In genomic region chr4:2732526-2732925, GRCh38 we compare ENCODE assay signal across 26 cellular contexts. TPM values are rescaled to one million over a fixed set of nuclear protein-coding genes. Genes with fewer than 3 reads are reported as not detected.
DNase-seq lines count a peak whose midpoint lies in the region; ATAC-seq and TF ChIP-seq lines count a peak whose summit lies in the region.
"Had no signal": no experiment of that assay in that cellular context is flagged by ENCODE, and none has a peak within 500 bp of the region (broad histone marks: within the 10 kb centered on the region; RNA-seq: fewer than 3 reads in every experiment).

No MANE protein-coding gene starts in this region.

- H3K9me3 ChIP-seq in T-helper 17 cell (ENCODE audit: control insufficient read depth, low read length, poor library complexity, severe bottlenecking): no peaks in the 10 kb centered on the region
- H3K9me3 ChIP-seq in WERI-Rb-1 (ENCODE audit: severe bottlenecking): peaks cover 4% of the 10 kb centered on the region

- intact Hi-C loops in left colon (cut with DNase I, micrococcal nuclease): no loop called here

- no peak overlapping the region for H3K27ac ChIP-seq in WERI-Rb-1
- H3K27ac ChIP-seq: BLaER1 treated with 17β-estradiol and CSF1 and Interleukin-3, amounts not matched to agents 10 nM and 100 nM; epithelial cell of prostate; VCaP had no signal

- TF ChIP-seq CTCF in WERI-Rb-1 (IDR thresholded peaks at IDR 0.05; ENCODE audit: low read depth, low read length): no peak

- no peaks in the 10 kb centered on the region for H3K27me3 Mint-ChIP-seq in activated naive CD8-positive, alpha-beta T cell
- H3K27me3 Mint-ChIP-seq in activated naive CD8-positive, alpha-beta T cell treated with anti-CD3 and anti-CD28 coated beads for 36 hours: no peaks in the 10 kb centered on the region
- no peaks in the 10 kb centered on the region for H3K27me3 Mint-ChIP-seq in T-helper 17 cell

- no peak for DNase-seq in activated naive CD8-positive, alpha-beta T cell treated with anti-CD3 and anti-CD28 coated beads for 36 hours
- DNase-seq in T-helper 17 cell (no peak), left colon (peak in 1 of 2 donors; percentile 10), WERI-Rb-1 (no peak), NCI-H226 (no peak), SKM-1 (lab: John Stamatoyannopoulos, UW; ENCODE audit: unreplicated experiment) (no peak)
- no peak for DNase-seq in stimulated activated effector memory CD8-positive, alpha-beta T cell treated with anti-CD3 and anti-CD28 coated beads, Interleukin-12 subunit alpha, Interleukin-12 subunit beta, amount 100 ng/mL, for 72 hours (ENCODE audit: low spot score in 2 of 2)
- DNase-seq: ACHN; activated CD8-positive, alpha-beta memory T cell treated with anti-CD3 and anti-CD28 coated beads, Interleukin-2, amount 50 U/mL, for 4 hours; activated effector memory CD4-positive, alpha-beta T cell treated with Interleukin-2 at 50 U/mL for 16 hours; Calu3; central memory CD4-positive, alpha-beta T cell; HCEC 1CT; IMR-90; kidney glomerular epithelial cell; mesendoderm; NCI-H1092 treated with DMSO at 0.1 percent for 48 hours; NCI-H187 treated with DMSO at 0.1 percent for 48 hours; NCI-H69; stimulated activated naive CD4-positive, alpha-beta T cell had no signal

- no peaks in the 10 kb centered on the region for H3K27me3 ChIP-seq in WERI-Rb-1 (ENCODE audit: insufficient read depth, low read depth, severe bottlenecking)
- H3K27me3 ChIP-seq: BLaER1 treated with 17β-estradiol and CSF1 and Interleukin-3, amounts not matched to agents 10 nM and 100 nM had no signal

- H3K4me3 ChIP-seq in WERI-Rb-1 (ENCODE audit: low read depth, low read length): no peak overlapping the region
- H3K4me3 ChIP-seq: BLaER1 treated with 17β-estradiol and CSF1 and Interleukin-3, amounts not matched to agents 10 nM and 100 nM; smooth muscle cell had no signal

- peaks cover 7% of the 10 kb centered on the region for H3K9me3 Mint-ChIP-seq in activated naive CD8-positive, alpha-beta T cell (ENCODE audit: low read depth)
- H3K9me3 Mint-ChIP-seq in activated naive CD8-positive, alpha-beta T cell treated with anti-CD3 and anti-CD28 coated beads for 36 hours: peaks cover 7% of the 10 kb centered on the region
- peaks cover 5% of the 10 kb centered on the region for H3K9me3 Mint-ChIP-seq in stimulated activated effector memory CD8-positive, alpha-beta T cell treated with anti-CD3 and anti-CD28 coated beads, Interleukin-12 subunit alpha, Interleukin-12 subunit beta, amount 100 ng/mL, for 72 hours

- no peak overlapping the region for H3K4me3 Mint-ChIP-seq in activated naive CD8-positive, alpha-beta T cell
- no peak overlapping the region for H3K4me3 Mint-ChIP-seq in activated naive CD8-positive, alpha-beta T cell treated with anti-CD3 and anti-CD28 coated beads for 36 hours
- no peak overlapping the region for H3K4me3 Mint-ChIP-seq in T-helper 17 cell
- no peak overlapping the region for H3K4me3 Mint-ChIP-seq in stimulated activated effector memory CD8-positive, alpha-beta T cell treated with anti-CD3 and anti-CD28 coated beads, Interleukin-12 subunit alpha, Interleukin-12 subunit beta, amount 100 ng/mL, for 72 hours
- H3K4me3 Mint-ChIP-seq: T-helper 2 cell treated with Interferon-gamma antibody and Interleukin-4, amounts not matched to agents 5 μg/mL and 100 μg/mL, for 36 hours had no signal

- H3K27ac Mint-ChIP-seq in activated naive CD8-positive, alpha-beta T cell: peak overlapping the region; percentile 50
- no peak overlapping the region for H3K27ac Mint-ChIP-seq in activated naive CD8-positive, alpha-beta T cell treated with anti-CD3 and anti-CD28 coated beads for 36 hours
- peak overlapping the region; percentile 74 for H3K27ac Mint-ChIP-seq in T-helper 17 cell
- H3K27ac Mint-ChIP-seq in stimulated activated effector memory CD8-positive, alpha-beta T cell treated with anti-CD3 and anti-CD28 coated beads, Interleukin-12 subunit alpha, Interleukin-12 subunit beta, amount 100 ng/mL, for 72 hours: peak overlapping the region; percentile 87

- no peaks in the 10 kb centered on the region for H3K4me1 Mint-ChIP-seq in activated naive CD8-positive, alpha-beta T cell (ENCODE audit: low read depth)
- no peaks in the 10 kb centered on the region for H3K4me1 Mint-ChIP-seq in activated naive CD8-positive, alpha-beta T cell treated with anti-CD3 and anti-CD28 coated beads for 36 hours
- H3K4me1 Mint-ChIP-seq in T-helper 17 cell: peaks cover 9% of the 10 kb centered on the region
- peaks cover 27% of the 10 kb centered on the region for H3K4me1 Mint-ChIP-seq in stimulated activated effector memory CD8-positive, alpha-beta T cell treated with anti-CD3 and anti-CD28 coated beads, Interleukin-12 subunit alpha, Interleukin-12 subunit beta, amount 100 ng/mL, for 72 hours

- ATAC-seq in T-helper 17 cell (no peak), left colon (peak; percentile 15)
- no peak for ATAC-seq in stimulated activated effector memory CD8-positive, alpha-beta T cell treated with anti-CD3 and anti-CD28 coated beads, Interleukin-12 subunit alpha, Interleukin-12 subunit beta, amount 100 ng/mL, for 72 hours

- peaks cover 22% of the 10 kb centered on the region for H3K36me3 Mint-ChIP-seq in activated naive CD8-positive, alpha-beta T cell
- peaks cover 23% of the 10 kb centered on the region for H3K36me3 Mint-ChIP-seq in activated naive CD8-positive, alpha-beta T cell treated with anti-CD3 and anti-CD28 coated beads for 36 hours
- peaks cover 13% of the 10 kb centered on the region for H3K36me3 Mint-ChIP-seq in T-helper 17 cell (ENCODE audit: low read depth)
- H3K36me3 Mint-ChIP-seq in stimulated activated effector memory CD8-positive, alpha-beta T cell treated with anti-CD3 and anti-CD28 coated beads, Interleukin-12 subunit alpha, Interleukin-12 subunit beta, amount 100 ng/mL, for 72 hours: peaks cover 91% of the 10 kb centered on the region

- peaks cover 47% of the 10 kb centered on the region for H3K36me3 ChIP-seq in WERI-Rb-1

RNA-seq across cellular contexts. Expression of gene TNIP2, which starts 23.6 kb away (rescaled TPM):
- total RNA-seq in activated naive CD8-positive, alpha-beta T cell treated with anti-CD3 and anti-CD28 coated beads for 36 hours: 10 to 100 TPM; 50.0 to 50.3 TPM
- total RNA-seq in T-helper 17 cell (10 to 100 TPM; 66.0 to 72.5 TPM), left colon (10 to 100 TPM; 47.1 to 63.6 TPM)
